Comparison of ENCODE assay signal across 8 cellular contexts in the genomic region with DNA sequence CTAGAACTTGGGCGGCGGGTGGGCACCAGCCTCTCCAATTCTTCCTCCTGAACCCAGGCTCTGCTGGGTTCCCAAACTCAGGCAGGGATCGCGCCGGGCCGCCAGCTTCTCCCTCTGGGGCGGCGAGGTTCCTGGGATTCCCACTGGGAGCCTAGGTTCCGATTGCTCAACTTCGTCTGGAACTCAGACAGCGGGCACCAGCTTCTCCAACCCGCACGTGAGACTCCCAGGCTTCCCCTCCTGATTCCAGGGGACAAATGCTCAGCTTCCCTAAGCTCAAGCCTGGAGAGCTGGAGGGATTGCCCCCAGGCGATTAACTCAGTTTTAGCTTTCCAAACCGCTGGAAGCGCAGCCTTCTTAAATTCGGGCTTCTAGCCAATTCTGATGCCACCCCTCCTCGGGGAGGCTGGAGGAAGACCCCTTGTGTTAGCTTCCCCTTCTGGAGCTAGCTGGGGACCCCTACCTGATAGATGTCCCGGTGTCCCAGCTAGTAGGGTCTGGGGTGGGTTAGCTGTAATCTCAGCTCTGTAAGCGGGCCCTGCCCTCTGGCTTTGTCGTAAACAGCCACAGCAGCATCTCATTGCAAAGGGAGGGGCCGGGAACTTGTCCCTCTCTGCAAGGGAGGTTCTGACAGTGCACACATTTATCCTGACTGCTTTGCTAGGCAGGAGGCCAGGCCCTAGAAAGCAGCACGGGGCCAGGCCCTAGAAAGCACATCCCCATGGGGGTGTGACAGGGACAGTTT. TPM values are rescaled to one million over a fixed set of nuclear protein-coding genes. Genes with fewer than 3 reads are reported as not detected.
DNase-seq lines count a peak whose midpoint lies in the region; ATAC-seq, FAIRE-seq and TF ChIP-seq lines count a peak whose summit lies in the region.

No MANE protein-coding gene starts in this region.

- ATAC-seq in stimulated activated naive CD8-positive, alpha-beta T cell treated with anti-CD3 and anti-CD28 coated beads, Interleukin-15, Interleukin-2, amounts not matched to agents 100 U/mL and 50 U/mL, for 24 hours, result no peak
- no peak for ATAC-seq in omental fat pad (ENCODE audit: low FRiP score)

- no peak for TF ChIP-seq POLR2A in suprapubic skin (IDR thresholded peaks at IDR 0.05)

- no peak overlapping the region for H3K27ac Mint-ChIP-seq in stimulated activated naive CD8-positive, alpha-beta T cell treated with anti-CD3 and anti-CD28 coated beads, Interleukin-15, Interleukin-2, amounts not matched to agents 100 ng/mL and 50 ng/mL, for 24 hours
- H3K27ac Mint-ChIP-seq in activated T-helper 2 cell treated with anti-CD3 and anti-CD28 coated beads, Interferon-gamma antibody, Interleukin-2, Interleukin-4, amounts not matched to agents 10 μg/mL and 5 μg/mL and 100 μg/mL, durations not matched to agents 14 hours and 24 hours and 36 hours, result no peak overlapping the region

- no peaks in the 10 kb centered on the region for H3K9me3 Mint-ChIP-seq in stimulated activated naive CD8-positive, alpha-beta T cell treated with anti-CD3 and anti-CD28 coated beads, Interleukin-15, Interleukin-2, amounts not matched to agents 100 ng/mL and 50 ng/mL, for 24 hours
- no peaks in the 10 kb centered on the region for H3K9me3 Mint-ChIP-seq in activated T-helper 2 cell treated with anti-CD3 and anti-CD28 coated beads, Interferon-gamma antibody, Interleukin-2, Interleukin-4, amounts not matched to agents 10 μg/mL and 5 μg/mL and 100 μg/mL, durations not matched to agents 14 hours and 24 hours and 36 hours

- H3K36me3 ChIP-seq in keratinocyte (ENCODE audit: control insufficient read depth in 2 of 2, extremely low read depth in 1 of 2, insufficient read depth in 2 of 2, low read length in 2 of 2) (peaks cover 0 to 4% of the 10 kb centered on the region in 2 experiments), suprapubic skin (peaks cover 44% of the 10 kb centered on the region)

- H3K27me3 ChIP-seq in keratinocyte (ENCODE audit: control insufficient read depth, extremely low read depth, insufficient read depth, low read length), result no peaks in the 10 kb centered on the region
- H3K27me3 ChIP-seq in suprapubic skin, result no peaks in the 10 kb centered on the region

- intact Hi-C loops in activated T-helper 2 cell treated with anti-CD3 and anti-CD28 coated beads, Interferon-gamma antibody, Interleukin-2, Interleukin-4, amounts not matched to agents 10 μg/mL and 5 μg/mL and 100 μg/mL, durations not matched to agents 14 hours and 24 hours and 36 hours (cut with micrococcal nuclease), result loop anchor here (1.0 kb wide), 1 partner anchor 11 kb away; no protein-coding TSS in a partner anchor

- peaks cover 12% of the 10 kb centered on the region for H3K4me1 ChIP-seq in keratinocyte (ENCODE audit: control insufficient read depth, extremely low read depth, insufficient read depth, low read length)
- peaks cover 27% of the 10 kb centered on the region for H3K4me1 ChIP-seq in suprapubic skin

- H3K9me3 ChIP-seq in keratinocyte (ENCODE audit: control insufficient read depth, low read depth, low read length) (no peaks in the 10 kb centered on the region), suprapubic skin (no peaks in the 10 kb centered on the region)

- 3% methylated on average over 15 of the region's 23 CpGs for WGBS in suprapubic skin

- H4K20me1 ChIP-seq in keratinocyte (ENCODE audit: control insufficient read depth, extremely low read depth, insufficient read depth, low read length), result no peaks in the 10 kb centered on the region

- peak overlapping the region; percentile 84 for H3K4me3 Mint-ChIP-seq in stimulated activated naive CD8-positive, alpha-beta T cell treated with anti-CD3 and anti-CD28 coated beads, Interleukin-15, Interleukin-2, amounts not matched to agents 100 ng/mL and 50 ng/mL, for 24 hours
- H3K4me3 Mint-ChIP-seq in activated T-helper 2 cell treated with anti-CD3 and anti-CD28 coated beads, Interferon-gamma antibody, Interleukin-2, Interleukin-4, amounts not matched to agents 10 μg/mL and 5 μg/mL and 100 μg/mL, durations not matched to agents 14 hours and 24 hours and 36 hours (ENCODE audit: low read depth), result peak overlapping the region; percentile 73

- no peak for TF ChIP-seq CTCF in keratinocyte (optimal IDR thresholded peaks at IDR 0.05 in 1 of 3, IDR thresholded peaks at IDR 0.05 in 1 of 3, conservative IDR thresholded peaks at IDR 0.05 in 1 of 3; ENCODE audit: extremely low read depth in 1 of 3, insufficient read depth in 2 of 3, low read length in 3 of 3)
- TF ChIP-seq CTCF in suprapubic skin (IDR thresholded peaks at IDR 0.05), result no peak
- no peak for TF ChIP-seq CTCF in omental fat pad (IDR thresholded peaks at IDR 0.05)

- H2AFZ ChIP-seq in keratinocyte (ENCODE audit: control insufficient read depth, low read length), result peak overlapping the region; percentile 30

- peaks cover 13% of the 10 kb centered on the region for H3K4me1 Mint-ChIP-seq in stimulated activated naive CD8-positive, alpha-beta T cell treated with anti-CD3 and anti-CD28 coated beads, Interleukin-15, Interleukin-2, amounts not matched to agents 100 ng/mL and 50 ng/mL, for 24 hours (ENCODE audit: low read depth)
- H3K4me1 Mint-ChIP-seq in activated T-helper 2 cell treated with anti-CD3 and anti-CD28 coated beads, Interferon-gamma antibody, Interleukin-2, Interleukin-4, amounts not matched to agents 10 μg/mL and 5 μg/mL and 100 μg/mL, durations not matched to agents 14 hours and 24 hours and 36 hours (ENCODE audit: low read depth), result peaks cover 11% of the 10 kb centered on the region

- no peak for TF ChIP-seq EP300 in suprapubic skin (IDR thresholded peaks at IDR 0.05)

- peak overlapping the region; percentile 96 for H3K4me2 ChIP-seq in keratinocyte (ENCODE audit: control insufficient read depth, extremely low read depth, insufficient read depth, low read depth, low read length)

- no peaks in the 10 kb centered on the region for H3K9me1 ChIP-seq in keratinocyte (ENCODE audit: control insufficient read depth, extremely low read depth, insufficient read depth, low read length)

- H3K9ac ChIP-seq in keratinocyte (ENCODE audit: control insufficient read depth, extremely low read depth, insufficient read depth, low read length), result peak overlapping the region; percentile 81

- no peak for DNase-seq in stimulated activated naive CD8-positive, alpha-beta T cell treated with anti-CD3 and anti-CD28 coated beads, Interleukin-15, Interleukin-2, amounts not matched to agents 100 U/mL and 50 U/mL, for 24 hours
- no peak for DNase-seq in activated T-helper 2 cell treated with anti-CD3 and anti-CD28 coated beads, Interferon-gamma antibody, Interleukin-2, Interleukin-4, amounts not matched to agents 10 μg/mL and 5 μg/mL and 100 μg/mL, durations not matched to agents 14 hours and 24 hours and 36 hours (ENCODE audit: low spot score)
- DNase-seq in keratinocyte (ENCODE audit: low read depth, low spot score) (no peak), suprapubic skin (ENCODE audit: low spot score in 2 of 2) (no peak), SW480 (ENCODE audit: low spot score) (no peak), omental fat pad (ENCODE audit: low spot score) (no peak), cortex of kidney (lab: John Stamatoyannopoulos, UW) (no peak)

- H3K27me3 Mint-ChIP-seq in stimulated activated naive CD8-positive, alpha-beta T cell treated with anti-CD3 and anti-CD28 coated beads, Interleukin-15, Interleukin-2, amounts not matched to agents 100 ng/mL and 50 ng/mL, for 24 hours, result no peaks in the 10 kb centered on the region
- no peaks in the 10 kb centered on the region for H3K27me3 Mint-ChIP-seq in activated T-helper 2 cell treated with anti-CD3 and anti-CD28 coated beads, Interferon-gamma antibody, Interleukin-2, Interleukin-4, amounts not matched to agents 10 μg/mL and 5 μg/mL and 100 μg/mL, durations not matched to agents 14 hours and 24 hours and 36 hours (ENCODE audit: low read depth)

- dilution Hi-C loops in keratinocyte (cut with MboI; ENCODE audit: extremely low pct_ligation_motif_present, low sequenced_read_pairs), result no loop called here

- no peak for FAIRE-seq in keratinocyte (lab: Jason Lieb, UNC)

- H3K79me2 ChIP-seq in keratinocyte (ENCODE audit: control insufficient read depth, insufficient read depth, low read length), result no peaks in the 10 kb centered on the region

- no peaks in the 10 kb centered on the region for H3K36me3 Mint-ChIP-seq in stimulated activated naive CD8-positive, alpha-beta T cell treated with anti-CD3 and anti-CD28 coated beads, Interleukin-15, Interleukin-2, amounts not matched to agents 100 ng/mL and 50 ng/mL, for 24 hours (ENCODE audit: low read depth)
- peaks cover 3% of the 10 kb centered on the region for H3K36me3 Mint-ChIP-seq in activated T-helper 2 cell treated with anti-CD3 and anti-CD28 coated beads, Interferon-gamma antibody, Interleukin-2, Interleukin-4, amounts not matched to agents 10 μg/mL and 5 μg/mL and 100 μg/mL, durations not matched to agents 14 hours and 24 hours and 36 hours (ENCODE audit: low read depth)

- H3K4me3 ChIP-seq in keratinocyte (ENCODE audit: control insufficient read depth in 2 of 3, extremely low read depth in 1 of 3, insufficient read depth in 2 of 3, low read depth in 1 of 3, low read length in 3 of 3), result peak overlapping the region; percentile 75 to 91 (median 78)
- peak overlapping the region; percentile 83 for H3K4me3 ChIP-seq in suprapubic skin

- no peak overlapping the region for H3K27ac ChIP-seq in keratinocyte (ENCODE audit: control insufficient read depth, insufficient read depth, low read length)
- peak overlapping the region; percentile 85 for H3K27ac ChIP-seq in suprapubic skin

RNA-seq across cellular contexts. Expression of a gene that starts 0.7 kb away (rescaled TPM):
- 10.3 and 11.2 TPM in 2 replicates for total RNA-seq in activated T-helper 2 cell treated with anti-CD3 and anti-CD28 coated beads, Interferon-gamma antibody, Interleukin-2, Interleukin-4, amounts not matched to agents 10 μg/mL and 5 μg/mL and 100 μg/mL, durations not matched to agents 14 hours and 24 hours and 36 hours
- 14.0 to 36.0 TPM (median 15.5 TPM) in 3 replicates for polyA plus RNA-seq in keratinocyte
- polyA plus RNA-seq in keratinocyte (2011; ENCODE audit: low read depth), result 10.8 TPM
- 12.0 and 20.2 TPM in 2 replicates for polyA plus RNA-seq in keratinocyte (2011; cell fraction: cytosol; rRNA removed)
- polyA plus RNA-seq in keratinocyte (2011; cell fraction: nucleus; rRNA removed), result 41.1 and 43.9 TPM in 2 replicates
- 11.9 and 14.5 TPM in 2 replicates for polyA plus RNA-seq in keratinocyte (2012; ENCODE audit: low replicate concordance)
- polyA minus RNA-seq in keratinocyte, result 32.7 to 52.6 TPM (median 51.8 TPM) in 3 replicates
- polyA minus RNA-seq in keratinocyte (2011; cell fraction: cytosol; rRNA and poly(A)+ RNA removed), result 29.5 TPM
- 12.1 and 18.9 TPM in 2 replicates for polyA minus RNA-seq in keratinocyte (2011; cell fraction: nucleus; rRNA and poly(A)+ RNA removed)
- total RNA-seq in suprapubic skin, result 10 to 100 TPM; 15.9 to 43.6 (median 29.5) TPM
- 10 to 100 TPM; 24.5 to 41.1 (median 31.9) TPM for total RNA-seq in omental fat pad

RNA-seq across cellular contexts. Expression of a gene that starts 7.2 kb away (rescaled TPM):
- 5.3 and 7.9 TPM in 2 replicates for total RNA-seq in activated T-helper 2 cell treated with anti-CD3 and anti-CD28 coated beads, Interferon-gamma antibody, Interleukin-2, Interleukin-4, amounts not matched to agents 10 μg/mL and 5 μg/mL and 100 μg/mL, durations not matched to agents 14 hours and 24 hours and 36 hours
- 8.5 to 15.9 TPM (median 10.0 TPM) in 3 replicates for polyA plus RNA-seq in keratinocyte
- polyA plus RNA-seq in keratinocyte (2011; ENCODE audit: low read depth), result 0.91 TPM
- 9.9 and 18.9 TPM in 2 replicates for polyA plus RNA-seq in keratinocyte (2011; cell fraction: cytosol; rRNA removed)
- polyA plus RNA-seq in keratinocyte (2011; cell fraction: nucleus; rRNA removed), result 5.9 and 7.7 TPM in 2 replicates
- polyA plus RNA-seq in keratinocyte (2012; ENCODE audit: low replicate concordance), result 8.9 and 16.6 TPM in 2 replicates
- 7.0 to 32.7 TPM (median 8.7 TPM) in 3 replicates for polyA minus RNA-seq in keratinocyte
- polyA minus RNA-seq in keratinocyte (2011; cell fraction: cytosol; rRNA and poly(A)+ RNA removed), result 29.5 TPM
- 2.9 and 3.4 TPM in 2 replicates for polyA minus RNA-seq in keratinocyte (2011; cell fraction: nucleus; rRNA and poly(A)+ RNA removed)
- total RNA-seq in suprapubic skin (10 to 100 TPM; 28.7 to 48.5 (median 39.5) TPM), omental fat pad (10 to 100 TPM; 31.9 to 49.8 (median 36.6) TPM)

RNA-seq across cellular contexts. Expression of a gene that starts 12.4 kb away (rescaled TPM):
- total RNA-seq in activated T-helper 2 cell treated with anti-CD3 and anti-CD28 coated beads, Interferon-gamma antibody, Interleukin-2, Interleukin-4, amounts not matched to agents 10 μg/mL and 5 μg/mL and 100 μg/mL, durations not matched to agents 14 hours and 24 hours and 36 hours, result 145 and 147 TPM in 2 replicates
- polyA plus RNA-seq in keratinocyte, result 22.4 to 40.0 TPM (median 33.1 TPM) in 3 replicates
- polyA plus RNA-seq in keratinocyte (2011; ENCODE audit: low read depth), result 48.9 TPM
- polyA plus RNA-seq in keratinocyte (2011; cell fraction: cytosol; rRNA removed), result 14.2 and 33.3 TPM in 2 replicates
- polyA plus RNA-seq in keratinocyte (2011; cell fraction: nucleus; rRNA removed), result 103 and 119 TPM in 2 replicates
- 51.8 and 72.6 TPM in 2 replicates for polyA plus RNA-seq in keratinocyte (2012; ENCODE audit: low replicate concordance)
- polyA minus RNA-seq in keratinocyte, result 44.1 to 127 TPM (median 58.7 TPM) in 3 replicates
- 151 TPM for polyA minus RNA-seq in keratinocyte (2011; cell fraction: cytosol; rRNA and poly(A)+ RNA removed)
- 148 and 178 TPM in 2 replicates for polyA minus RNA-seq in keratinocyte (2011; cell fraction: nucleus; rRNA and poly(A)+ RNA removed)
- total RNA-seq in suprapubic skin, result 100 to 1,000 TPM in 1 of 4 donors, 10 to 100 TPM in 3; 57.8 to 112 (median 78.5) TPM
- 10 to 100 TPM; 50.3 to 92.4 (median 64.6) TPM for total RNA-seq in omental fat pad

RNA-seq across cellular contexts. Expression of a gene that starts 34.3 kb away (rescaled TPM):
- 1.3 and 2.5 TPM in 2 replicates for total RNA-seq in activated T-helper 2 cell treated with anti-CD3 and anti-CD28 coated beads, Interferon-gamma antibody, Interleukin-2, Interleukin-4, amounts not matched to agents 10 μg/mL and 5 μg/mL and 100 μg/mL, durations not matched to agents 14 hours and 24 hours and 36 hours
- 1.1 to 2.7 TPM (median 1.3 TPM) in 3 replicates for polyA plus RNA-seq in keratinocyte
- polyA plus RNA-seq in keratinocyte (2011; ENCODE audit: low read depth), result 0.46 TPM
- 0.75 and 2.6 TPM in 2 replicates for polyA plus RNA-seq in keratinocyte (2011; cell fraction: cytosol; rRNA removed)
- polyA plus RNA-seq in keratinocyte (2011; cell fraction: nucleus; rRNA removed), result 1.0 and 1.9 TPM in 2 replicates
- polyA plus RNA-seq in keratinocyte (2012; ENCODE audit: low replicate concordance), result 1.5 and 2.2 TPM in 2 replicates
- polyA minus RNA-seq in keratinocyte, result 0.45 to 3.2 TPM (median 0.99 TPM) in 3 replicates
- 4.0 TPM for polyA minus RNA-seq in keratinocyte (2011; cell fraction: cytosol; rRNA and poly(A)+ RNA removed)
- polyA minus RNA-seq in keratinocyte (2011; cell fraction: nucleus; rRNA and poly(A)+ RNA removed), result 0.84 and 1.2 TPM in 2 replicates
- total RNA-seq in suprapubic skin (1 to 10 TPM; 2.9 to 5.2 (median 4.1) TPM), omental fat pad (1 to 10 TPM; 4.4 to 9.9 (median 4.7) TPM)
